ENCODE assay signal across 27 cellular contexts in genomic region chr9:13239208-13239607, GRCh38.
"Had no signal": no experiment of that assay in that cellular context is flagged by ENCODE, and none has a peak within 500 bp of the region (broad histone marks: within the 10 kb centered on the region; RNA-seq: fewer than 3 reads in every experiment).

No MANE protein-coding gene starts in this region.

- H3K9me3 ChIP-seq: ovary, psoas muscle, right lobe of liver, sigmoid colon, stomach, thoracic aorta, thyroid gland, tibial nerve, upper lobe of left lung, vagina had no signal

- H3K27me3 ChIP-seq: neural progenitor cell, ovary, right lobe of liver, sigmoid colon, stomach, thyroid gland, tibial nerve, upper lobe of left lung, vagina had no signal

- H3K4me3 Mint-ChIP-seq: nephron; neural progenitor cell; stimulated activated effector memory CD8-positive, alpha-beta T cell treated with anti-CD3 and anti-CD28 coated beads, Interleukin-12 subunit alpha, Interleukin-12 subunit beta, amount 100 ng/mL, for 72 hours; stimulated activated naive B cell treated with anti-CD40 and anti-IgM and Interleukin-4, amounts not matched to agents 10 μg/mL and 1 μg/mL and 100 μg/mL, for 72 hours; stimulated activated naive CD8-positive, alpha-beta T cell treated with anti-CD3 and anti-CD28 coated beads, Interleukin-15, Interleukin-2, amounts not matched to agents 100 ng/mL and 50 ng/mL, for 24 hours had no signal

- H3K27ac Mint-ChIP-seq: nephron; neural progenitor cell; progenitor cell of endocrine pancreas; stimulated activated effector memory CD8-positive, alpha-beta T cell treated with anti-CD3 and anti-CD28 coated beads, Interleukin-12 subunit alpha, Interleukin-12 subunit beta, amount 100 ng/mL, for 72 hours; stimulated activated naive B cell treated with anti-CD40 and anti-IgM and Interleukin-4, amounts not matched to agents 10 μg/mL and 1 μg/mL and 100 μg/mL, for 72 hours; stimulated activated naive CD8-positive, alpha-beta T cell treated with anti-CD3 and anti-CD28 coated beads, Interleukin-15, Interleukin-2, amounts not matched to agents 100 ng/mL and 50 ng/mL, for 24 hours had no signal

- H3K36me3 Mint-ChIP-seq: stimulated activated effector memory CD8-positive, alpha-beta T cell treated with anti-CD3 and anti-CD28 coated beads, Interleukin-12 subunit alpha, Interleukin-12 subunit beta, amount 100 ng/mL, for 72 hours; stimulated activated naive B cell treated with anti-CD40 and anti-IgM and Interleukin-4, amounts not matched to agents 10 μg/mL and 1 μg/mL and 100 μg/mL, for 72 hours had no signal

- H3K4me3 ChIP-seq: neural progenitor cell, ovary, psoas muscle, right lobe of liver, sigmoid colon, stomach, thoracic aorta, thyroid gland, tibial nerve, upper lobe of left lung, vagina had no signal

- DNase-seq: occipital lobe; ovary; posterior cingulate gyrus; psoas muscle; right cardiac atrium; right lobe of liver; sigmoid colon; small intestine; stimulated activated CD4-positive, alpha-beta T cell treated with anti-CD3 and anti-CD28 coated beads, Interleukin-15, amount 100 ng/mL, for 24 hours; stimulated activated CD4-positive, alpha-beta T cell treated with anti-CD3 and anti-CD28 coated beads, Interleukin-2, amount 100 ng/mL, for 24 hours; stimulated activated CD4-positive, alpha-beta T cell treated with anti-CD3 and anti-CD28 coated beads, Interleukin-2, amount 100 ng/mL, for 48 hours; stimulated activated CD4-positive, alpha-beta T cell treated with anti-CD3 and anti-CD28 coated beads, Interleukin-4, amount 100 ng/mL, for 24 hours; stimulated activated naive B cell treated with anti-CD40 and anti-IgM and Interleukin-4, amounts not matched to agents 10 μg/mL and 1 μg/mL and 100 μg/mL, for 72 hours; stimulated activated naive CD4-positive, alpha-beta T cell treated with Interleukin-2 at 50 U/mL for 16 hours; stomach; thyroid gland; trophoblast cell; upper lobe of left lung had no signal

- H3K36me3 ChIP-seq: neural progenitor cell, ovary, right lobe of liver, thyroid gland, vagina had no signal

- H3K9me3 Mint-ChIP-seq: nephron; neural progenitor cell; stimulated activated naive B cell treated with anti-CD40 and anti-IgM and Interleukin-4, amounts not matched to agents 10 μg/mL and 1 μg/mL and 100 μg/mL, for 72 hours had no signal

- H3K4me1 Mint-ChIP-seq: nephron; neural progenitor cell; stimulated activated effector memory CD8-positive, alpha-beta T cell treated with anti-CD3 and anti-CD28 coated beads, Interleukin-12 subunit alpha, Interleukin-12 subunit beta, amount 100 ng/mL, for 72 hours; stimulated activated naive B cell treated with anti-CD40 and anti-IgM and Interleukin-4, amounts not matched to agents 10 μg/mL and 1 μg/mL and 100 μg/mL, for 72 hours had no signal

- H3K27me3 Mint-ChIP-seq: progenitor cell of endocrine pancreas; stimulated activated naive B cell treated with anti-CD40 and anti-IgM and Interleukin-4, amounts not matched to agents 10 μg/mL and 1 μg/mL and 100 μg/mL, for 72 hours; stimulated activated naive CD8-positive, alpha-beta T cell treated with anti-CD3 and anti-CD28 coated beads, Interleukin-15, Interleukin-2, amounts not matched to agents 100 ng/mL and 50 ng/mL, for 24 hours had no signal

- H3K4me1 ChIP-seq: neural progenitor cell, parathyroid adenoma, psoas muscle, right lobe of liver, sigmoid colon, stomach, thyroid gland, tibial nerve, upper lobe of left lung, vagina had no signal

- ATAC-seq: psoas muscle; right cardiac atrium; right lobe of liver; stimulated activated effector memory CD8-positive, alpha-beta T cell treated with anti-CD3 and anti-CD28 coated beads, Interleukin-12 subunit alpha, Interleukin-12 subunit beta, amount 100 ng/mL, for 72 hours; stimulated activated naive B cell treated with anti-CD40 and anti-IgM and Interleukin-4, amounts not matched to agents 10 μg/mL and 1 μg/mL and 100 μg/mL, for 72 hours had no signal
